In genomic region chr4:147325566-147325965, GRCh38 we compare ENCODE assay signal across 1 cellular context.
TF ChIP-seq lines count a peak whose summit lies in the region.

No MANE protein-coding gene starts in this region.

TF ChIP-seq in IMR-90, 13 proteins besides CTCF, POLR2A, EP300 and RAD21 (continued from another document):
- TF ChIP-seq ELK1 (IDR thresholded peaks at IDR 0.05; ENCODE audit: borderline replicate concordance, low read depth, low read length): no peak
- TF ChIP-seq RFX5 (IDR thresholded peaks at IDR 0.05; ENCODE audit: low read depth, low read length): no peak
- no peak for TF ChIP-seq MAFK (IDR thresholded peaks at IDR 0.05; ENCODE audit: low read depth, low read length)
- TF ChIP-seq RCOR1 (IDR thresholded peaks at IDR 0.05; ENCODE audit: insufficient replicate concordance, low read length): no peak
- TF ChIP-seq MAZ (IDR thresholded peaks at IDR 0.05; ENCODE audit: borderline replicate concordance, low read depth, low read length): no peak
TF ChIP-seq in IMR-90: peak in this region for 0.
